In genomic region chr1:247656475-247656874, GRCh38 we compare ENCODE assay signal across 12 cellular contexts. TPM values are rescaled to one million over a fixed set of nuclear protein-coding genes. Genes with fewer than 3 reads are reported as not detected.
"Had no signal": no experiment of that assay in that cellular context is flagged by ENCODE, and none has a peak within 500 bp of the region (broad histone marks: within the 10 kb centered on the region; RNA-seq: fewer than 3 reads in every experiment).

No MANE protein-coding gene starts in this region.

- H3K9me3 ChIP-seq: HAP-1 had no signal

- H2AFZ ChIP-seq: GM23248 had no signal

- FAIRE-seq: HTR-8/SVneo, K562 had no signal

- H3K4me1 ChIP-seq: HAP-1 had no signal

- H3K9ac ChIP-seq: GM23248 had no signal

- H3K4me3 Mint-ChIP-seq: HFFc6 had no signal

- H3K27ac Mint-ChIP-seq: HFFc6 had no signal

- H3K27ac ChIP-seq: GM23248 had no signal

- DNase-seq: GM23248, GOT3, H7, HFFc6, IMR-90, KG1 had no signal

- H3K36me3 ChIP-seq: HAP-1 had no signal

- H3K4me3 ChIP-seq: GM23248, HAP-1, K562 had no signal

- ATAC-seq: HCT116, K562 had no signal

RNA-seq across cellular contexts. Expression of gene OR13G1, which starts 23.1 kb away (rescaled TPM):
- total RNA-seq: GM23248, H4, H7, HFFc6, HT-29, IMR-90, K562 had no signal
- polyA plus RNA-seq: GM23248, IMR-90, K562 had no signal

RNA-seq across cellular contexts. Expression of gene OR2G3, which starts 51.1 kb away (rescaled TPM):
- total RNA-seq: GM23248, H4, H7, HFFc6, HT-29, IMR-90, K562 had no signal
- polyA plus RNA-seq: GM23248, IMR-90, K562 had no signal

RNA-seq across cellular contexts. Expression of gene OR6F1, which starts 60.0 kb away (rescaled TPM):
- total RNA-seq: GM23248, H4, H7, HFFc6, HT-29, IMR-90, K562 had no signal
- polyA plus RNA-seq: GM23248, IMR-90, K562 had no signal
